In the genomic region with DNA sequence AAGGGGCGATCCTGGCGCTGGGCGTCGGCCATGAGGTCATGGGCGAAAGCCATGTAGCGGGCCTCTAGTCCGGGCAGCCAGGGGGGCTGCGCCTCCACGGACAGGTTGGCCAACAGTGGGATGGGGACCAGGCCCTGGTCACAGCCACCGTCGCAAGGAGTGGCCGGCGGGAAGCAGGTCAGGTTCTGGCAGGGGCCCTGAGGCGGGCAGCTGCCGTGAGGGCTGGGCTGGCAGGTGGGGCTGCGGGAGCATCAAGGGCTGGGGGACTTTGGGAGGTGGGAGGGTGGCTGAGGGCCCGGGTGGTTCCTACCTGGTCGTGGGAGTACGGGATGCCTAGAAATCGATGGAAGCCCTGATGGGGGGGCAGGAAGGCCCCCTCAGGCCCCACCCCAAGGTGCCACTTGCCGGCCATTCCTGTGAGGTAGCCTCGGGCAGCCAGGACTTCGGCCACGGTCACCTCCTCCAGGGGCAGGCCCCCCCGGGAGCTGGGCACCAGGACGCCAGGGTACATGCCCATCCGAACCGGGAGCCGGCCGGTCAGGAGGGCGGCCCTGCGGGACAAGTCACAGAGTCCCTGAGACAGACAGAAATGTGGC, we compare ENCODE assay signal across 6 cellular contexts. TPM values are rescaled to one million over a fixed set of nuclear protein-coding genes. Genes with fewer than 3 reads are reported as not detected.
DNase-seq lines count a peak whose midpoint lies in the region; ATAC-seq, FAIRE-seq and TF ChIP-seq lines count a peak whose summit lies in the region.

No MANE protein-coding gene starts in this region.

- H3K4me2 ChIP-seq in IMR-90 (ENCODE audit: low read depth, low read length) = peak overlapping the region; percentile 71
- H3K4me2 ChIP-seq in trophoblast cell (ENCODE audit: low read length) = peak overlapping the region; percentile 91

- H3K27ac ChIP-seq in IMR-90 (ENCODE audit: insufficient read depth, low read length) (no peak overlapping the region; the same call in 1 of the 2 replicates), coronary artery (peak overlapping the region in 1 of 2 donors; percentile 62), trophoblast cell (ENCODE audit: low read depth, low read length) (no peak overlapping the region)

- no peak overlapping the region for H3K56ac ChIP-seq in IMR-90 (ENCODE audit: extremely low read depth, insufficient read depth, low read length)

- no TSS peak for BruUV-seq in IMR-90 (replicated peaks; lab: Mats Ljungman, UMichigan)

- H4K91ac ChIP-seq in IMR-90 (ENCODE audit: insufficient read depth, low read depth, low read length) (no peak overlapping the region), trophoblast cell (ENCODE audit: low read depth, low read length) (no peak overlapping the region)

- TF ChIP-seq RAD21 in IMR-90 (IDR thresholded peaks at IDR 0.05; ENCODE audit: low read length) = no peak

- DNase-seq in IMR-90 (no peak), coronary artery (ENCODE audit: low spot score) (no peak), trophoblast cell (no peak), NCI-H1048 (lab: John Stamatoyannopoulos, UW) (no peak), RCC 7860 (ENCODE audit: low spot score) (no peak)

- H2BK20ac ChIP-seq in IMR-90 (ENCODE audit: low read depth, low read length) = no peak overlapping the region

- intact Hi-C loops in IMR-90 (cut with micrococcal nuclease) = no loop called here

- WGBS in IMR-90 (ENCODE audit: extremely low coverage in 2 of 2, insufficient read length in 1 of 2), 2 experiments = 91% methylated on average over 16 of the region's 32 CpGs; no CpG with 5 or more reads in 1 of the 2 experiments
- no CpG with 5 or more reads among the region's 32 CpGs for WGBS in trophoblast cell (ENCODE audit: extremely low coverage, insufficient coverage, insufficient read length)

- H3K27me3 ChIP-seq in IMR-90 (ENCODE audit: control insufficient read depth, insufficient read depth, low read length) = no peaks in the 10 kb centered on the region
- H3K27me3 ChIP-seq in trophoblast cell (ENCODE audit: insufficient read depth, low read length) = no peaks in the 10 kb centered on the region

- 0 out of 2 replicates have a peak, but pooled peaks cover 4% of the 10 kb centered on the region for H4K20me1 ChIP-seq in IMR-90 (ENCODE audit: insufficient read depth, low read length)

- H2BK120ac ChIP-seq in IMR-90 (ENCODE audit: low read depth, low read length) (no peak overlapping the region), trophoblast cell (ENCODE audit: insufficient read depth, low read length, poor library complexity) (no peak overlapping the region)

- no peak overlapping the region for H3K9ac ChIP-seq in IMR-90 (ENCODE audit: low read depth, low read length)
- no peak overlapping the region for H3K9ac ChIP-seq in trophoblast cell (ENCODE audit: low read length)

- CTCF ChIA-PET in IMR-90 (lab: Yijun Ruan, JAX) = no interaction called here

- no peak overlapping the region for H2BK5ac ChIP-seq in IMR-90 (ENCODE audit: low read depth, low read length, poor library complexity, severe bottlenecking)
- H2BK5ac ChIP-seq in trophoblast cell (ENCODE audit: low read depth, low read length, poor library complexity) = no peak overlapping the region

- no peak overlapping the region for H4K8ac ChIP-seq in IMR-90 (ENCODE audit: low read depth in 2 of 2, low read length in 2 of 2)
- no peak overlapping the region for H4K8ac ChIP-seq in trophoblast cell (ENCODE audit: low read depth, low read length)

- no peak overlapping the region for H3K18ac ChIP-seq in IMR-90 (ENCODE audit: low read depth, low read length)
- H3K18ac ChIP-seq in trophoblast cell (ENCODE audit: low read length) = no peak overlapping the region

- H3K9me3 ChIP-seq in IMR-90 (ENCODE audit: control insufficient read depth, insufficient read depth, low read length) = no peaks in the 10 kb centered on the region
- peaks cover 5% of the 10 kb centered on the region for H3K9me3 ChIP-seq in trophoblast cell (ENCODE audit: insufficient read depth, low read depth, low read length)

- H4K5ac ChIP-seq in IMR-90 (ENCODE audit: low read depth, low read length) = no peak overlapping the region

- H3K14ac ChIP-seq in IMR-90 (replicated peaks; ENCODE audit: low read depth, low read length) = peak overlapping the region; percentile 88; the same call in 1 of the 2 replicates
- H3K14ac ChIP-seq in trophoblast cell (ENCODE audit: low read length) = no peak overlapping the region

- no peak overlapping the region for H4K12ac ChIP-seq in trophoblast cell (ENCODE audit: low read depth, low read length)

- no peak for ATAC-seq in IMR-90 (ENCODE audit: low read depth)
- ATAC-seq in HG03045 (IDR thresholded peaks at IDR 0.05; ENCODE audit: unreplicated experiment) = no peak

- H3K79me2 ChIP-seq in trophoblast cell (ENCODE audit: control insufficient read depth, insufficient read depth, low read length, poor library complexity) = peaks cover 5% of the 10 kb centered on the region

- FAIRE-seq in RCC 7860 (lab: Jason Lieb, UNC) = no peak

- peaks cover 9% of the 10 kb centered on the region; the same call in 1 of the 2 replicates for H3K4me1 ChIP-seq in IMR-90 (ENCODE audit: control insufficient read depth, insufficient read depth, low read length)
- H3K4me1 ChIP-seq in trophoblast cell (ENCODE audit: control insufficient read depth in 1 of 2, insufficient read depth in 2 of 2, low read length in 2 of 2) = peaks cover 12 to 13% of the 10 kb centered on the region in 2 experiments

- no peak for TF ChIP-seq POLR2A in IMR-90 (IDR thresholded peaks at IDR 0.05; ENCODE audit: low read depth, low read length)

- dilution Hi-C loops in IMR-90 (cut with HindIII; ENCODE audit: low sequenced_read_pairs, unreplicated experiment) = no loop called here

- H2AK5ac ChIP-seq in IMR-90 (ENCODE audit: low read depth, low read length) = no peak overlapping the region
- H2AK5ac ChIP-seq in trophoblast cell (ENCODE audit: low read length) = no peak overlapping the region

- peak overlapping the region; percentile 98 for H2AFZ ChIP-seq in IMR-90 (replicated peaks; ENCODE audit: low read length, poor library complexity)
- H2AFZ ChIP-seq in trophoblast cell (ENCODE audit: insufficient read depth, low read length, poor library complexity) = no peak overlapping the region

- H3K4ac ChIP-seq in IMR-90 (ENCODE audit: low read depth, low read length) (no peak overlapping the region), trophoblast cell (ENCODE audit: low read depth, low read length) (no peak overlapping the region)

- H3K79me1 ChIP-seq in IMR-90 (ENCODE audit: low read depth in 1 of 2, low read length in 2 of 2) (peaks cover 6 to 24% of the 10 kb centered on the region in 2 experiments; a peak in 2 of 4 replicates), trophoblast cell (ENCODE audit: low read length) (peaks cover 7% of the 10 kb centered on the region)

- no peak overlapping the region for H2BK12ac ChIP-seq in trophoblast cell (ENCODE audit: low read length)

- H3K23ac ChIP-seq in IMR-90 (ENCODE audit: low read depth, low read length) = no peak overlapping the region
- no peak overlapping the region for H3K23ac ChIP-seq in trophoblast cell (ENCODE audit: low read length)

- H3K36me3 ChIP-seq in IMR-90 (ENCODE audit: control insufficient read depth, insufficient read depth, low read length) (peaks cover 2% of the 10 kb centered on the region; the same call in 1 of the 2 replicates), trophoblast cell (ENCODE audit: control insufficient read depth in 1 of 2, insufficient read depth in 2 of 2, low read length in 2 of 2) (peaks cover 9 to 13% of the 10 kb centered on the region in 2 experiments)

- POLR2A ChIA-PET in IMR-90 (lab: Charles Lee; ENCODE audit: unreplicated experiment) = no interaction called here

- TF ChIP-seq CTCF in IMR-90 (conservative IDR thresholded peaks at IDR 0.05; ENCODE audit: low read depth, low read length) (no peak), coronary artery (IDR thresholded peaks at IDR 0.05) (no peak)

- peak overlapping the region; percentile 92 for H2AK9ac ChIP-seq in IMR-90 (replicated peaks; ENCODE audit: low read depth, low read length, poor library complexity)

- H2BK15ac ChIP-seq in IMR-90 (ENCODE audit: low read depth, low read length) = no peak overlapping the region

- H3K4me3 ChIP-seq in IMR-90 (ENCODE audit: insufficient read depth, low read depth, low read length) (peak overlapping the region; percentile 93), coronary artery (peak overlapping the region; percentile 79), trophoblast cell (ENCODE audit: low read depth, low read length) (no peak overlapping the region)

- in situ Hi-C loops in IMR-90 (cut with MboI; ENCODE audit: low sequenced_read_pairs) = no loop called here

- peaks cover 9% of the 10 kb centered on the region for H3K9me1 ChIP-seq in IMR-90 (ENCODE audit: insufficient read depth, low read length)

TF ChIP-seq in IMR-90, 13 proteins besides CTCF, POLR2A, EP300 and RAD21 (continues in another document):
- TF ChIP-seq NFE2L2 (IDR thresholded peaks at IDR 0.05; ENCODE audit: low read depth, low read length) = no peak

RNA-seq across cellular contexts. Expression of a gene that starts 1.0 kb away (rescaled TPM):
- 3.1 and 3.4 TPM in 2 replicates for total RNA-seq in IMR-90 (2012; rRNA removed)
- 24.2 and 30.0 TPM in 2 replicates for polyA plus RNA-seq in IMR-90 (2012; rRNA removed)
- 18.3 and 26.7 TPM in 2 replicates for polyA plus RNA-seq in IMR-90 (2012; cell fraction: cytosol; rRNA removed)
- 71.9 and 207 TPM in 2 replicates for polyA plus RNA-seq in IMR-90 (2012; cell fraction: nucleus; rRNA removed; ENCODE audit: low replicate concordance)
- polyA plus RNA-seq in trophoblast cell (2013) = 17.7 and 18.7 TPM in 2 replicates

RNA-seq across cellular contexts. Expression of a gene that starts 26.4 kb away (rescaled TPM):
- under 0.01 TPM in 2 replicates for total RNA-seq in IMR-90 (2012; rRNA removed)
- 0.14 and 0.22 TPM in 2 replicates for polyA plus RNA-seq in IMR-90 (2012; rRNA removed)
- 0.05 and 0.29 TPM in 2 replicates for polyA plus RNA-seq in IMR-90 (2012; cell fraction: cytosol; rRNA removed)
- 0.30 and 0.50 TPM in 2 replicates for polyA plus RNA-seq in IMR-90 (2012; cell fraction: nucleus; rRNA removed; ENCODE audit: low replicate concordance)
- 0.58 and 0.66 TPM in 2 replicates for polyA plus RNA-seq in trophoblast cell (2013)

RNA-seq across cellular contexts. Expression of a gene that starts 44.3 kb away (rescaled TPM):
- 7.2 and 8.1 TPM in 2 replicates for total RNA-seq in IMR-90 (2012; rRNA removed)
- polyA plus RNA-seq in IMR-90 (2012; rRNA removed) = 35.3 and 36.9 TPM in 2 replicates
- 13.3 and 23.2 TPM in 2 replicates for polyA plus RNA-seq in IMR-90 (2012; cell fraction: cytosol; rRNA removed)
- 222 and 243 TPM in 2 replicates for polyA plus RNA-seq in IMR-90 (2012; cell fraction: nucleus; rRNA removed; ENCODE audit: low replicate concordance)
- polyA plus RNA-seq in trophoblast cell (2013) = 40.3 and 43.1 TPM in 2 replicates

RNA-seq across cellular contexts. Expression of a gene that starts 45.7 kb away (rescaled TPM):
- total RNA-seq in IMR-90 (2012; rRNA removed) = 0.18 and 0.28 TPM in 2 replicates
- polyA plus RNA-seq in IMR-90 (2012; rRNA removed) = 1.5 and 2.2 TPM in 2 replicates
- 0.82 and 2.0 TPM in 2 replicates for polyA plus RNA-seq in IMR-90 (2012; cell fraction: cytosol; rRNA removed)
- 5.9 and 11.9 TPM in 2 replicates for polyA plus RNA-seq in IMR-90 (2012; cell fraction: nucleus; rRNA removed; ENCODE audit: low replicate concordance)
- polyA plus RNA-seq in trophoblast cell (2013) = 1.3 and 1.4 TPM in 2 replicates

RNA-seq across cellular contexts. Expression of a gene that starts 48.7 kb away (rescaled TPM):
- total RNA-seq in IMR-90 (2012; rRNA removed) = 0.36 and 0.56 TPM in 2 replicates
- 1.8 and 2.1 TPM in 2 replicates for polyA plus RNA-seq in IMR-90 (2012; rRNA removed)
- polyA plus RNA-seq in IMR-90 (2012; cell fraction: cytosol; rRNA removed) = 0.54 and 0.84 TPM in 2 replicates
- 16.0 and 22.2 TPM in 2 replicates for polyA plus RNA-seq in IMR-90 (2012; cell fraction: nucleus; rRNA removed; ENCODE audit: low replicate concordance)
- polyA plus RNA-seq in trophoblast cell (2013) = 18.3 and 19.4 TPM in 2 replicates
